ENCODE assay signal across 21 cellular contexts in the genomic region with DNA sequence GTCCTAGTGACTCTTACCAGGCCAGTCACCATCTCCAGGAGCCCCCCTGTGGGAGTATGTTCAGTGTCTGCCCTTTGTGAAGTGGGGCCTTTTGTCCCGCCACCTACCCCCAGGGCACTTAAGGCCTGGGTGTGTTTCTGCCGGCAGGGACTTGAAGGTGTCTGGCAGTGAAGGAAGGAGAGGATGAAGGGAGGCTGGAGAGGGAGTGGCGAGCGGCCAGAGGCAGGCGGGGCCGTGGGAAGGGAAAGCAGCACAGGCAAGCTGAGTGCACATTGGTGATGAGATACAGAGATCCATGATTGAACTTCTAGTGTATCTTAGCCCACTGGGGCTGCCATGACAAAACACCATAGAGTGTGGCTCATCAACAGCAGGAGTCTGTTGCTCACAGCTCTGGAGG. TPM values are rescaled to one million over a fixed set of nuclear protein-coding genes. Genes with fewer than 3 reads are reported as not detected.
DNase-seq lines count a peak whose midpoint lies in the region; ATAC-seq and TF ChIP-seq lines count a peak whose summit lies in the region.
"Had no signal": no experiment of that assay in that cellular context is flagged by ENCODE, and none has a peak within 500 bp of the region (broad histone marks: within the 10 kb centered on the region; RNA-seq: fewer than 3 reads in every experiment).

No MANE protein-coding gene starts in this region.

- no peak overlapping the region for H3K27ac ChIP-seq in HEK293 (ENCODE audit: extremely low read depth, low read depth, low read length)
- no peak overlapping the region for H3K27ac ChIP-seq in CD8-positive, alpha-beta memory T cell (ENCODE audit: low read depth, low read length)
- H3K27ac ChIP-seq: SJSA1 had no signal

- DNase-seq in activated naive CD4-positive, alpha-beta T cell treated with anti-CD3 and anti-CD28 coated beads, Interleukin-2, amount 10 ng/mL, durations not matched to agents 7 days and 5 days: no peak
- no peak for DNase-seq in activated naive CD4-positive, alpha-beta T cell treated with anti-CD3 and anti-CD28 coated beads, Interleukin-2, amount 50 U/mL, for 72 hours (ENCODE audit: low spot score in 2 of 2)
- DNase-seq in astrocyte of the spinal cord (ENCODE audit: low read depth, low spot score) (peak; percentile 3), nephron progenitor cell (no peak), foreskin fibroblast (no peak)
- DNase-seq in CD8-positive, alpha-beta memory T cell: no peak
- DNase-seq: ACHN, AML-193, DMS79 treated with DMSO at 0.1 percent for 48 hours, HCEC 1CT, KBM-7, MV-4-11, NCI-H1417 treated with DMSO at 0.1 percent for 48 hours, NCI-H1930, NCI-H2171 treated with DMSO at 0.1 percent for 48 hours, NCI-H446 treated with DMSO at 0.1 percent for 48 hours, NCI-H748 treated with DMSO at 0.1 percent for 48 hours, PC-3 had no signal

- no peaks in the 10 kb centered on the region for H3K27me3 Mint-ChIP-seq in activated naive CD4-positive, alpha-beta T cell treated with anti-CD3 and anti-CD28 coated beads, Interleukin-2, amount 10 ng/mL, durations not matched to agents 7 days and 5 days
- no peaks in the 10 kb centered on the region for H3K27me3 Mint-ChIP-seq in nephron progenitor cell (ENCODE audit: low read depth, poor library complexity)
- H3K27me3 Mint-ChIP-seq in CD8-positive, alpha-beta memory T cell: peaks cover 0 to 2% of the 10 kb centered on the region in 2 donors

- H3K4me1 ChIP-seq in HEK293 (ENCODE audit: control insufficient read depth, insufficient read depth, low read length): no peaks in the 10 kb centered on the region
- no peaks in the 10 kb centered on the region for H3K4me1 ChIP-seq in CD8-positive, alpha-beta memory T cell (ENCODE audit: insufficient read depth, low read length)
- H3K4me1 ChIP-seq: SJSA1 had no signal

- no peak overlapping the region for H3K4me3 Mint-ChIP-seq in activated naive CD4-positive, alpha-beta T cell treated with anti-CD3 and anti-CD28 coated beads, Interleukin-2, amount 10 ng/mL, durations not matched to agents 7 days and 5 days
- no peak overlapping the region for H3K4me3 Mint-ChIP-seq in nephron progenitor cell
- H3K4me3 Mint-ChIP-seq in CD8-positive, alpha-beta memory T cell: no peak overlapping the region

- peak overlapping the region; percentile 65 for H3K27ac Mint-ChIP-seq in activated naive CD4-positive, alpha-beta T cell treated with anti-CD3 and anti-CD28 coated beads, Interleukin-2, amount 10 ng/mL, durations not matched to agents 7 days and 5 days
- H3K27ac Mint-ChIP-seq in activated naive CD4-positive, alpha-beta T cell treated with anti-CD3 and anti-CD28 coated beads, Interleukin-2, amount 50 U/mL, for 72 hours: peak overlapping the region in 1 of 2 donors; percentile 92
- H3K27ac Mint-ChIP-seq in nephron progenitor cell: peak overlapping the region; percentile 74
- H3K27ac Mint-ChIP-seq in CD8-positive, alpha-beta memory T cell: peak overlapping the region in 1 of 8 donors; percentile 30

- no peak for ATAC-seq in activated naive CD4-positive, alpha-beta T cell treated with anti-CD3 and anti-CD28 coated beads, Interleukin-2, amount 50 U/mL, for 72 hours
- ATAC-seq in HG03108 (IDR thresholded peaks at IDR 0.05; ENCODE audit: unreplicated experiment): no peak
- ATAC-seq: PC-3 had no signal

- H3K9me3 Mint-ChIP-seq in activated naive CD4-positive, alpha-beta T cell treated with anti-CD3 and anti-CD28 coated beads, Interleukin-2, amount 10 ng/mL, durations not matched to agents 7 days and 5 days: no peaks in the 10 kb centered on the region
- H3K9me3 Mint-ChIP-seq in activated naive CD4-positive, alpha-beta T cell treated with anti-CD3 and anti-CD28 coated beads, Interleukin-2, amount 50 U/mL, for 72 hours: no peaks in the 10 kb centered on the region
- H3K9me3 Mint-ChIP-seq in nephron progenitor cell: no peaks in the 10 kb centered on the region
- H3K9me3 Mint-ChIP-seq in CD8-positive, alpha-beta memory T cell: no peaks in the 10 kb centered on the region

- TF ChIP-seq CTCF in HEK293 (tag by site-specific recombination; IDR thresholded peaks at IDR 0.05) (no peak), astrocyte of the spinal cord (IDR thresholded peaks at IDR 0.05; ENCODE audit: low read depth, low read length) (no peak), nephron progenitor cell (IDR thresholded peaks at IDR 0.05) (no peak), foreskin fibroblast (IDR thresholded peaks at IDR 0.05; ENCODE audit: low read depth, low read length) (no peak)

- in situ Hi-C loops in astrocyte of the spinal cord (cut with HindIII; ENCODE audit: low sequenced_read_pairs): no loop called here

- CTCF ChIA-PET in activated naive CD4-positive, alpha-beta T cell treated with anti-CD3 and anti-CD28 coated beads, Interleukin-2, amount 10 ng/mL, durations not matched to agents 7 days and 5 days (lab: Charles Lee): no interaction called here
- CTCF ChIA-PET in HEK293 (lab: Yijun Ruan, JAX): no interaction called here
- CTCF ChIA-PET in CD8-positive, alpha-beta memory T cell (lab: Charles Lee): no interaction called here

- H3K4me3 ChIP-seq in HEK293 (ENCODE audit: low read depth, low read length) (no peak overlapping the region), astrocyte of the spinal cord (ENCODE audit: low read depth, low read length) (no peak overlapping the region), foreskin fibroblast (ENCODE audit: low read depth in 1 of 2, low read length in 2 of 2) (no peak overlapping the region)
- no peak overlapping the region for H3K4me3 ChIP-seq in CD8-positive, alpha-beta memory T cell (ENCODE audit: low read length)
- H3K4me3 ChIP-seq: SJSA1 had no signal

- peaks cover 4% of the 10 kb centered on the region for H3K4me1 Mint-ChIP-seq in activated naive CD4-positive, alpha-beta T cell treated with anti-CD3 and anti-CD28 coated beads, Interleukin-2, amount 10 ng/mL, durations not matched to agents 7 days and 5 days
- no peaks in the 10 kb centered on the region for H3K4me1 Mint-ChIP-seq in nephron progenitor cell
- H3K4me1 Mint-ChIP-seq in CD8-positive, alpha-beta memory T cell: peaks cover 13 to 18% (median 17%) of the 10 kb centered on the region in 3 donors

- H3K36me3 ChIP-seq in HEK293 (ENCODE audit: control insufficient read depth in 2 of 2, insufficient read depth in 1 of 2, low read length in 2 of 2): peaks cover 0 to 70% of the 10 kb centered on the region in 2 experiments; a peak in 2 of 3 replicates
- peaks cover 36% of the 10 kb centered on the region for H3K36me3 ChIP-seq in CD8-positive, alpha-beta memory T cell (ENCODE audit: insufficient read depth, low read length)

- H3K36me3 Mint-ChIP-seq in activated naive CD4-positive, alpha-beta T cell treated with anti-CD3 and anti-CD28 coated beads, Interleukin-2, amount 10 ng/mL, durations not matched to agents 7 days and 5 days: peaks cover 52% of the 10 kb centered on the region
- H3K36me3 Mint-ChIP-seq in activated naive CD4-positive, alpha-beta T cell treated with anti-CD3 and anti-CD28 coated beads, Interleukin-2, amount 50 U/mL, for 72 hours: peaks cover 13 to 30% of the 10 kb centered on the region in 2 donors
- peaks cover 75% of the 10 kb centered on the region for H3K36me3 Mint-ChIP-seq in nephron progenitor cell (ENCODE audit: low read depth)
- H3K36me3 Mint-ChIP-seq in CD8-positive, alpha-beta memory T cell: peaks cover 3 to 93% (median 29%) of the 10 kb centered on the region in 3 donors

- H3K9me3 ChIP-seq in HEK293 (ENCODE audit: control insufficient read depth, insufficient read depth, low read depth, low read length): no peaks in the 10 kb centered on the region
- no peaks in the 10 kb centered on the region for H3K9me3 ChIP-seq in CD8-positive, alpha-beta memory T cell (ENCODE audit: low read length)
- H3K9me3 ChIP-seq: SJSA1 had no signal

- POLR2A ChIA-PET in HEK293 (lab: Yijun Ruan, JAX): no interaction called here
- POLR2A ChIA-PET in CD8-positive, alpha-beta memory T cell (lab: Charles Lee): no interaction called here

- no peaks in the 10 kb centered on the region for H3K27me3 ChIP-seq in CD8-positive, alpha-beta memory T cell (ENCODE audit: insufficient read depth, low read length, poor library complexity, severe bottlenecking)
- H3K27me3 ChIP-seq: SJSA1 had no signal

TF ChIP-seq in HEK293, 187 proteins besides CTCF, POLR2A, EP300 and RAD21:
- TF ChIP-seq, protein P1, sequence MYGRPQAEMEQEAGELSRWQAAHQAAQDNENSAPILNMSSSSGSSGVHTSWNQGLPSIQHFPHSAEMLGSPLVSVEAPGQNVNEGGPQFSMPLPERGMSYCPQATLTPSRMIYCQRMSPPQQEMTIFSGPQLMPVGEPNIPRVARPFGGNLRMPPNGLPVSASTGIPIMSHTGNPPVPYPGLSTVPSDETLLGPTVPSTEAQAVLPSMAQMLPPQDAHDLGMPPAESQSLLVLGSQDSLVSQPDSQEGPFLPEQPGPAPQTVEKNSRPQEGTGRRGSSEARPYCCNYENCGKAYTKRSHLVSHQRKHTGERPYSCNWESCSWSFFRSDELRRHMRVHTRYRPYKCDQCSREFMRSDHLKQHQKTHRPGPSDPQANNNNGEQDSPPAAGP (tag by site-specific recombination; IDR thresholded peaks at IDR 0.05): 0 out of 2 replicates have a peak, but pooled peaks have one; percentile 33
- TF ChIP-seq ZNF548 (tag by site-specific recombination; IDR thresholded peaks at IDR 0.05) (no peak), EGR2 (tag by site-specific recombination; IDR thresholded peaks at IDR 0.05; ENCODE audit: low read depth) (peak; percentile 49)
TF ChIP-seq in HEK293: peak in this region for 2.

RNA-seq across cellular contexts. Expression of a gene that starts 17.5 kb away (rescaled TPM):
- 10 to 100 TPM; 59.7 to 87.1 TPM for total RNA-seq in activated naive CD4-positive, alpha-beta T cell treated with anti-CD3 and anti-CD28 coated beads, Interleukin-2, amount 50 U/mL, for 72 hours
- 10 to 100 TPM; 82.5 to 87.3 TPM for total RNA-seq in CD8-positive, alpha-beta memory T cell
- 67.4 TPM for polyA plus RNA-seq in CD8-positive, alpha-beta memory T cell

RNA-seq across cellular contexts. Expression of a gene that starts 18.4 kb away (rescaled TPM):
- 10 to 100 TPM; 39.9 to 71.3 TPM for total RNA-seq in activated naive CD4-positive, alpha-beta T cell treated with anti-CD3 and anti-CD28 coated beads, Interleukin-2, amount 50 U/mL, for 72 hours
- 10 to 100 TPM; 60.1 to 62.3 TPM for total RNA-seq in CD8-positive, alpha-beta memory T cell
- 90.4 TPM for polyA plus RNA-seq in CD8-positive, alpha-beta memory T cell
